Comparison of ENCODE assay signal across 1 cellular context in the genomic region with DNA sequence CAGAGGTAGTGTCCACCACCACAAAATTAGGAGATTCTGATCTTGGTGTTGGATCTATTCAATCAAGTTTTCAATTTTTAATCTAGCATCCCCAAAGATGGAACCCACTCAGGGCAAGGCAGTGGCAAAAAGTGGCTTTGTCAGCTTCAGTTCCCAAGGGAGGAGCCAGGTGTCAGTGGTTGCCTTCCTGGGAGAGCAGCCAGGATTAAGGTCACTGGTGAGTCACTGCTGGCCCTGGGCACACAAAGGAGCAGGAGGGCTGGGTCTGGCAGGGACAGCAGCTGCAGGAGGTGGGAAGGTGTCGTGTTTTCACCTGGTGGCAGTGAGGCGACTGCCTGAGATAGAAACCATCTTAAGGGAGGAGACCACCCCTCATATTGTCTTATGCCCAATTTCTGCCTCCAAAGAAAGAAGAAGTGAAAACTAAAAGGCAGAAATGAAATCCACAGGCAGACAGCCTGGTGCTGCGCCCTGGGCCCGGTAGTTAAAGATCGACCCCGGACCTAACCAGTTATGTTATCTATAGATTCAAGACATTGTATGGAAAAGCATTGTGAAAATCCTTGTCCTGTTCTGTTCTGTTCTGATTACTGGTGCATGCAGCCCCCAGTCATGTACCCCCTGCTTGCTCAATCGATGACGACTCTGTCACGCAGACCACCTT.
TF ChIP-seq lines count a peak whose summit lies in the region.

No MANE protein-coding gene starts in this region.

TF ChIP-seq in SK-N-SH treated with all-trans-retinoic acid at 6 μM for 48 hours, 23 proteins besides CTCF, POLR2A, EP300 and RAD21 (continued from another document):
- TF ChIP-seq CREB5 (CRISPR knock-in tag; IDR thresholded peaks at IDR 0.05; ENCODE audit: low read depth), result no peak
- TF ChIP-seq RARB (CRISPR knock-in tag; IDR thresholded peaks at IDR 0.05), result no peak
- no peak for TF ChIP-seq ZFP30 (CRISPR knock-in tag; IDR thresholded peaks at IDR 0.05)
